Comparison of ENCODE assay signal across 17 cellular contexts in genomic region chr4:156615066-156615514, GRCh38.
DNase-seq lines count a peak whose midpoint lies in the region; ATAC-seq and TF ChIP-seq lines count a peak whose summit lies in the region.
"Had no signal": no experiment of that assay in that cellular context is flagged by ENCODE, and none has a peak within 500 bp of the region (broad histone marks: within the 10 kb centered on the region; RNA-seq: fewer than 3 reads in every experiment).

No MANE protein-coding gene starts in this region.

- no peaks in the 10 kb centered on the region for H3K79me2 ChIP-seq in fibroblast of lung (ENCODE audit: control insufficient read depth, insufficient read depth, low read length)
- H3K79me2 ChIP-seq in parathyroid adenoma, result no peaks in the 10 kb centered on the region

- intact Hi-C loops in dorsolateral prefrontal cortex (cut with DNase I), result no loop called here

- H3K4me2 ChIP-seq in fibroblast of lung (ENCODE audit: extremely low read depth, insufficient read depth, low read length) (peak overlapping the region; percentile 58), parathyroid adenoma (ENCODE audit: low read length) (peak overlapping the region; percentile 29)

- H3K27ac ChIP-seq in fibroblast of lung (ENCODE audit: insufficient read depth, low read length), result no peak overlapping the region
- H3K27ac ChIP-seq in parathyroid adenoma, result peak overlapping the region; percentile 24
- no peak overlapping the region for H3K27ac ChIP-seq in dorsolateral prefrontal cortex

- H3K4me3 ChIP-seq in fibroblast of lung (replicated peaks in 1 of 4; ENCODE audit: control extremely low read depth in 1 of 4, insufficient read depth in 1 of 4, low read depth in 3 of 4, low read length in 4 of 4) (no peak overlapping the region), parathyroid adenoma (ENCODE audit: low read depth, low read length) (no peak overlapping the region), dorsolateral prefrontal cortex (no peak overlapping the region)

- no peak for TF ChIP-seq CTCF in fibroblast of lung (conservative IDR thresholded peaks at IDR 0.05 in 1 of 2, IDR thresholded peaks at IDR 0.05 in 1 of 2; ENCODE audit: low read depth in 1 of 2, low read length in 2 of 2)
- no peak for TF ChIP-seq CTCF in parathyroid adenoma (IDR thresholded peaks at IDR 0.05)
- no peak for TF ChIP-seq CTCF in dorsolateral prefrontal cortex (IDR thresholded peaks at IDR 0.05 in 54 of 56, conservative IDR thresholded peaks at IDR 0.05 in 2 of 56; ENCODE audit: low read depth in 1 of 56, partially characterized antibody in 56 of 56)

- H2AFZ ChIP-seq in fibroblast of lung (ENCODE audit: low read length) (no peak overlapping the region), parathyroid adenoma (no peak overlapping the region)

- H3K4me1 ChIP-seq in fibroblast of lung (ENCODE audit: control insufficient read depth, extremely low read depth, insufficient read depth, low read length) (peaks cover 3% of the 10 kb centered on the region), parathyroid adenoma (no peaks in the 10 kb centered on the region)

- no peaks in the 10 kb centered on the region for H3K9me3 ChIP-seq in fibroblast of lung (ENCODE audit: control insufficient read depth, insufficient read depth, low read depth, low read length)
- no peaks in the 10 kb centered on the region for H3K9me3 ChIP-seq in parathyroid adenoma (ENCODE audit: control insufficient read depth, low read length)

- H3K27me3 ChIP-seq in fibroblast of lung (ENCODE audit: control insufficient read depth, insufficient read depth, low read length) (no peaks in the 10 kb centered on the region), parathyroid adenoma (ENCODE audit: control insufficient read depth, insufficient read depth, low read length) (no peaks in the 10 kb centered on the region), dorsolateral prefrontal cortex (no peaks in the 10 kb centered on the region)

- H3K9ac ChIP-seq in fibroblast of lung (ENCODE audit: insufficient read depth, low read length) (no peak overlapping the region), parathyroid adenoma (no peak overlapping the region)

- H3K36me3 ChIP-seq in fibroblast of lung (ENCODE audit: control insufficient read depth, insufficient read depth, low read length) (no peaks in the 10 kb centered on the region), parathyroid adenoma (ENCODE audit: control insufficient read depth, insufficient read depth, low read length) (no peaks in the 10 kb centered on the region)

- DNase-seq in GM04503 (ENCODE audit: low read depth) (peak; percentile 95), NCI-H446 treated with DMSO at 0.1 percent for 48 hours (lab: John Stamatoyannopoulos, UW) (peak; percentile 72), fibroblast of lung (ENCODE audit: low read depth in 2 of 2) (peak; percentile 80 to 100), nucleus accumbens (lab: John Stamatoyannopoulos, UW) (no peak), dorsolateral prefrontal cortex (no peak)
- DNase-seq in activated naive CD4-positive, alpha-beta T cell (lab: John Stamatoyannopoulos, UW), result no peak
- DNase-seq: activated CD8-positive, alpha-beta T cell treated with anti-CD3 and anti-CD28 coated beads, Interleukin-2, amount 10 ng/mL, durations not matched to agents 7 days and 5 days; DMS153; effector CD4-positive, alpha-beta T cell; naive thymus-derived CD8-positive, alpha-beta T cell; NCI-H1694; stimulated activated CD4-positive, alpha-beta T cell treated with anti-CD3 and anti-CD28 coated beads, Interleukin-12 subunit alpha, Interleukin-12 subunit beta, amount 100 ng/mL, for 4 hours; stimulated activated CD8-positive, alpha-beta memory T cell treated with anti-CD3 and anti-CD28 coated beads, Interleukin-4, amount 100 ng/mL, for 48 hours; T-helper 2 cell had no signal

- ATAC-seq in HG02588 (IDR thresholded peaks at IDR 0.05; ENCODE audit: unreplicated experiment), result no peak
- ATAC-seq: activated CD8-positive, alpha-beta T cell treated with anti-CD3 and anti-CD28 coated beads, Interleukin-2, amount 10 ng/mL, durations not matched to agents 7 days and 5 days; activated naive CD4-positive, alpha-beta T cell treated with anti-CD3 and anti-CD28 coated beads, Interleukin-2, amount 50 U/mL, for 72 hours; naive thymus-derived CD8-positive, alpha-beta T cell had no signal

- no peaks in the 10 kb centered on the region for H4K20me1 ChIP-seq in fibroblast of lung (ENCODE audit: control insufficient read depth, extremely low read depth, insufficient read depth, low read length)

Comparison
In these comparisons a context has a peak if more than half of its experiments do, and no peak if none do; other contexts are left out.
1. DNase-seq: peak in GM04503 (single experiment), NCI-H446 treated with DMSO at 0.1 percent for 48 hours (single experiment) and fibroblast of lung (2 of 2); none in nucleus accumbens (0 of 56), dorsolateral prefrontal cortex (0 of 10) and activated naive CD4-positive, alpha-beta T cell (0 of 4).